ENCODE assay signal across 34 cellular contexts in genomic region chr20:46987001-46987400, GRCh38.
"Had no signal": no experiment of that assay in that cellular context is flagged by ENCODE, and none has a peak within 500 bp of the region (broad histone marks: within the 10 kb centered on the region; RNA-seq: fewer than 3 reads in every experiment).

No MANE protein-coding gene starts in this region.

- FAIRE-seq: astrocyte had no signal

- H3K4me1 Mint-ChIP-seq: activated B cell treated with CpG ODN at 0.5 μM for 24 hours; immature natural killer cell; naive thymus-derived CD8-positive, alpha-beta T cell; stimulated activated naive B cell treated with anti-CD40 and anti-IgM and Interleukin-4, amounts not matched to agents 10 μg/mL and 1 μg/mL and 100 μg/mL, for 72 hours had no signal

- ATAC-seq: activated CD8-positive, alpha-beta T cell treated with anti-CD3 and anti-CD28 coated beads for 36 hours; activated T-cell treated with anti-CD3 and anti-CD28 coated beads, Interleukin-2, amount 50 U/mL, for 4 hours; activated T-helper 17 cell treated with anti-CD3 and anti-CD28 coated beads, Interleukin-2, amount 50 U/mL, for 72 hours; esophagus mucosa; foreskin keratinocyte; heart left ventricle; left colon; naive thymus-derived CD8-positive, alpha-beta T cell; pancreas; stimulated activated naive B cell treated with anti-CD40 and anti-IgM and Interleukin-4, amounts not matched to agents 10 μg/mL and 1 μg/mL and 100 μg/mL, for 72 hours had no signal

- H3K36me3 Mint-ChIP-seq: activated naive CD8-positive, alpha-beta T cell treated with anti-CD3 and anti-CD28 coated beads for 36 hours had no signal

- H3K4me3 Mint-ChIP-seq: activated B cell treated with CpG ODN at 0.5 μM for 24 hours; activated CD8-positive, alpha-beta T cell treated with anti-CD3 and anti-CD28 coated beads for 36 hours; activated naive CD8-positive, alpha-beta T cell treated with anti-CD3 and anti-CD28 coated beads for 36 hours; activated T-cell treated with anti-CD3 and anti-CD28 coated beads, Interleukin-2, amount 50 U/mL, for 4 hours; activated T-helper 17 cell treated with anti-CD3 and anti-CD28 coated beads, Interleukin-2, amount 50 U/mL, for 72 hours; immature natural killer cell; mesothelial cell of epicardium; naive thymus-derived CD8-positive, alpha-beta T cell; neural crest cell; stimulated activated naive B cell treated with anti-CD40 and anti-IgM and Interleukin-4, amounts not matched to agents 10 μg/mL and 1 μg/mL and 100 μg/mL, for 72 hours; T-helper 2 cell treated with Interferon-gamma antibody and Interleukin-4, amounts not matched to agents 5 μg/mL and 100 μg/mL, for 36 hours had no signal

- H3K4me1 ChIP-seq: foreskin keratinocyte, heart left ventricle, pancreas had no signal

- H3K4me3 ChIP-seq: heart left ventricle, pancreas, prostate gland, sigmoid colon, smooth muscle cell, stomach, suprapubic skin, tibial nerve had no signal

- H3K27me3 ChIP-seq: pancreas, sigmoid colon, stomach, suprapubic skin, tibial nerve had no signal

- H3K27ac ChIP-seq: brain microvascular endothelial cell, foreskin keratinocyte, heart left ventricle, suprapubic skin, tibial nerve had no signal

- DNase-seq: activated B cell treated with CpG ODN at 0.5 μM for 24 hours; activated CD4-positive, alpha-beta T cell treated with anti-CD3 and anti-CD28 coated beads, Interleukin-2, amount 50 U/mL, for 1 hour; activated CD8-positive, alpha-beta T cell treated with anti-CD3 and anti-CD28 coated beads for 36 hours; activated naive CD4-positive, alpha-beta T cell; activated naive CD8-positive, alpha-beta T cell treated with anti-CD3 and anti-CD28 coated beads for 36 hours; activated T-cell treated with anti-CD3 and anti-CD28 coated beads, Interleukin-2, amount 50 U/mL, for 4 hours; brain microvascular endothelial cell; caudate nucleus; cortex of kidney; foreskin keratinocyte; heart left ventricle; hypothalamus; immature natural killer cell; kidney; left colon; naive thymus-derived CD8-positive, alpha-beta T cell; nucleus accumbens; pancreas; retina; sigmoid colon; stimulated activated CD4-positive, alpha-beta T cell treated with anti-CD3 and anti-CD28 coated beads, Interleukin-15, amount 100 ng/mL, for 24 hours; stimulated activated CD4-positive, alpha-beta T cell treated with anti-CD3 and anti-CD28 coated beads, Interleukin-2, amount 100 ng/mL, for 24 hours; stimulated activated naive B cell treated with anti-CD40 and anti-IgM and Interleukin-4, amounts not matched to agents 10 μg/mL and 1 μg/mL and 100 μg/mL, for 72 hours; stomach had no signal

- H3K9me3 ChIP-seq: pancreas, prostate gland, suprapubic skin had no signal

- H3K27ac Mint-ChIP-seq: activated B cell treated with CpG ODN at 0.5 μM for 24 hours; activated CD8-positive, alpha-beta T cell treated with anti-CD3 and anti-CD28 coated beads for 36 hours; activated naive CD8-positive, alpha-beta T cell treated with anti-CD3 and anti-CD28 coated beads for 36 hours; activated T-helper 17 cell treated with anti-CD3 and anti-CD28 coated beads, Interleukin-2, amount 50 U/mL, for 72 hours; immature natural killer cell; mesothelial cell of epicardium; naive thymus-derived CD8-positive, alpha-beta T cell; stimulated activated naive B cell treated with anti-CD40 and anti-IgM and Interleukin-4, amounts not matched to agents 10 μg/mL and 1 μg/mL and 100 μg/mL, for 72 hours; T-helper 2 cell treated with Interferon-gamma antibody and Interleukin-4, amounts not matched to agents 5 μg/mL and 100 μg/mL, for 36 hours had no signal

- H3K36me3 ChIP-seq: brain microvascular endothelial cell, heart left ventricle, pancreas, prostate gland, sigmoid colon, stomach, suprapubic skin had no signal

- H3K4me2 ChIP-seq: smooth muscle cell had no signal
